In the genomic region with DNA sequence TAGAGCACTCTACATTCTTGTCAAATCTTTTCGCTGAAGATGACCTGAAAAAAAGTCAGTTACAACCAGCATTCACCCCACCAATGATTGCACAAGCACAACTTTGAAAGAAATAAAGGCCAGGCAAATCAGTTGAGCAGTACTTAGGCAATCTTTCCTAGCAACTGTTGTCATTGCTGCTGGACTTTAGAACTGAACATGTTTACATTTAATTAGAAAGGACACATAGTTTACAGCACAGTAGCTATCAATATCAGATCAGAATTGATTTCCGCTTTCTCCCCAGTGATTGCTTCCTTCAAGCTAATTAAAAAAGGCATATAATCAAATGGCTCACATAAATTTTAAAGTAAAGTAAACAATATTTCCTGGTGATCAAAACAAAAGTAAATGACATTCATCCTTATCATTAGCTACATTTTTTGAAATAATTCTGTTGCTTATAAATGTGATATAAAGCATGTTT, we compare ENCODE assay signal across 1 cellular context.
A peak's percentile ranks its signal among the peaks of the same experiment; 100 is the strongest.
TF ChIP-seq lines count a peak whose summit lies in the region.

No MANE protein-coding gene starts in this region.

TF ChIP-seq in HepG2, 621 proteins besides CTCF, POLR2A, EP300 and RAD21 (continued from another document and continues in another):
- TF ChIP-seq, protein P1, sequence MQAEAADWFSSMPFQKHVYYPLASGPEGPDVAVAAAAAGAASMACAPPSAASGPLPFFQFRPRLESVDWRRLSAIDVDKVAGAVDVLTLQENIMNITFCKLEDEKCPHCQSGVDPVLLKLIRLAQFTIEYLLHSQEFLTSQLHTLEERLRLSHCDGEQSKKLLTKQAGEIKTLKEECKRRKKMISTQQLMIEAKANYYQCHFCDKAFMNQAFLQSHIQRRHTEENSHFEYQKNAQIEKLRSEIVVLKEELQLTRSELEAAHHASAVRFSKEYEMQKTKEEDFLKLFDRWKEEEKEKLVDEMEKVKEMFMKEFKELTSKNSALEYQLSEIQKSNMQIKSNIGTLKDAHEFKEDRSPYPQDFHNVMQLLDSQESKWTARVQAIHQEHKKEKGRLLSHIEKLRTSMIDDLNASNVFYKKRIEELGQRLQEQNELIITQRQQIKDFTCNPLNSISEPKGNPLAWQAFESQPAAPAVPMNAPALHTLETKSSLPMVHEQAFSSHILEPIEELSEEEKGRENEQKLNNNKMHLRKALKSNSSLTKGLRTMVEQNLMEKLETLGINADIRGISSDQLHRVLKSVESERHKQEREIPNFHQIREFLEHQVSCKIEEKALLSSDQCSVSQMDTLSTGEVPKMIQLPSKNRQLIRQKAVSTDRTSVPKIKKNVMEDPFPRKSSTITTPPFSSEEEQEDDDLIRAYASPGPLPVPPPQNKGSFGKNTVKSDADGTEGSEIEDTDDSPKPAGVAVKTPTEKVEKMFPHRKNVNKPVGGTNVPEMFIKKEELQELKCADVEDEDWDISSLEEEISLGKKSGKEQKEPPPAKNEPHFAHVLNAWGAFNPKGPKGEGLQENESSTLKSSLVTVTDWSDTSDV (CRISPR knock-in tag; IDR thresholded peaks at IDR 0.05) = no peak
- TF ChIP-seq, protein P2, sequence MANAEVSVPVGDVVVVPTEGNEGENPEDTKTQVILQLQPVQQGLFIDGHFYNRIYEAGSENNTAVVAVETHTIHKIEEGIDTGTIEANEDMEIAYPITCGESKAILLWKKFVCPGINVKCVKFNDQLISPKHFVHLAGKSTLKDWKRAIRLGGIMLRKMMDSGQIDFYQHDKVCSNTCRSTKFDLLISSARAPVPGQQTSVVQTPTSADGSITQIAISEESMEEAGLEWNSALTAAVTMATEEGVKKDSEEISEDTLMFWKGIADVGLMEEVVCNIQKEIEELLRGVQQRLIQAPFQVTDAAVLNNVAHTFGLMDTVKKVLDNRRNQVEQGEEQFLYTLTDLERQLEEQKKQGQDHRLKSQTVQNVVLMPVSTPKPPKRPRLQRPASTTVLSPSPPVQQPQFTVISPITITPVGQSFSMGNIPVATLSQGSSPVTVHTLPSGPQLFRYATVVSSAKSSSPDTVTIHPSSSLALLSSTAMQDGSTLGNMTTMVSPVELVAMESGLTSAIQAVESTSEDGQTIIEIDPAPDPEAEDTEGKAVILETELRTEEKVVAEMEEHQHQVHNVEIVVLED (CRISPR knock-in tag; IDR thresholded peaks at IDR 0.05; ENCODE audit: borderline replicate concordance) = peak; percentile 75; the same call in 1 of the 2 replicates
- TF ChIP-seq, protein P3, sequence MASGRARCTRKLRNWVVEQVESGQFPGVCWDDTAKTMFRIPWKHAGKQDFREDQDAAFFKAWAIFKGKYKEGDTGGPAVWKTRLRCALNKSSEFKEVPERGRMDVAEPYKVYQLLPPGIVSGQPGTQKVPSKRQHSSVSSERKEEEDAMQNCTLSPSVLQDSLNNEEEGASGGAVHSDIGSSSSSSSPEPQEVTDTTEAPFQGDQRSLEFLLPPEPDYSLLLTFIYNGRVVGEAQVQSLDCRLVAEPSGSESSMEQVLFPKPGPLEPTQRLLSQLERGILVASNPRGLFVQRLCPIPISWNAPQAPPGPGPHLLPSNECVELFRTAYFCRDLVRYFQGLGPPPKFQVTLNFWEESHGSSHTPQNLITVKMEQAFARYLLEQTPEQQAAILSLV (CRISPR knock-in tag; IDR thresholded peaks at IDR 0.05; ENCODE audit: borderline replicate concordance) = no peak; the same call in 1 of the 2 replicates
- TF ChIP-seq NCOA5 (CRISPR knock-in tag; IDR thresholded peaks at IDR 0.05) = 0 out of 2 replicates have a peak, but pooled peaks have one; percentile 66
- no peak for TF ChIP-seq ZNF891 (CRISPR knock-in tag; IDR thresholded peaks at IDR 0.05)
- no peak; the same call in 1 of the 2 replicates for TF ChIP-seq MAZ (IDR thresholded peaks at IDR 0.05; ENCODE audit: borderline replicate concordance, low read depth, low read length)
- peak; percentile 95 for TF ChIP-seq MAZ (CRISPR knock-in tag; IDR thresholded peaks at IDR 0.05; ENCODE audit: low read depth)
- TF ChIP-seq CEBPG (CRISPR knock-in tag; IDR thresholded peaks at IDR 0.05) = peak; percentile 100
- peak; percentile 100 for TF ChIP-seq MIXL1 (CRISPR knock-in tag; IDR thresholded peaks at IDR 0.05)
- TF ChIP-seq, protein P4, sequence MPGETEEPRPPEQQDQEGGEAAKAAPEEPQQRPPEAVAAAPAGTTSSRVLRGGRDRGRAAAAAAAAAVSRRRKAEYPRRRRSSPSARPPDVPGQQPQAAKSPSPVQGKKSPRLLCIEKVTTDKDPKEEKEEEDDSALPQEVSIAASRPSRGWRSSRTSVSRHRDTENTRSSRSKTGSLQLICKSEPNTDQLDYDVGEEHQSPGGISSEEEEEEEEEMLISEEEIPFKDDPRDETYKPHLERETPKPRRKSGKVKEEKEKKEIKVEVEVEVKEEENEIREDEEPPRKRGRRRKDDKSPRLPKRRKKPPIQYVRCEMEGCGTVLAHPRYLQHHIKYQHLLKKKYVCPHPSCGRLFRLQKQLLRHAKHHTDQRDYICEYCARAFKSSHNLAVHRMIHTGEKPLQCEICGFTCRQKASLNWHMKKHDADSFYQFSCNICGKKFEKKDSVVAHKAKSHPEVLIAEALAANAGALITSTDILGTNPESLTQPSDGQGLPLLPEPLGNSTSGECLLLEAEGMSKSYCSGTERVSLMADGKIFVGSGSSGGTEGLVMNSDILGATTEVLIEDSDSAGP (CRISPR knock-in tag; IDR thresholded peaks at IDR 0.05; ENCODE audit: borderline replicate concordance) = peak; percentile 48; the same call in 1 of the 2 replicates
- 0 out of 2 replicates have a peak, but pooled peaks have one; percentile 78 for TF ChIP-seq ZNF766 (CRISPR knock-in tag; IDR thresholded peaks at IDR 0.05; ENCODE audit: borderline replicate concordance)
- TF ChIP-seq ZBTB8A (CRISPR knock-in tag; IDR thresholded peaks at IDR 0.05; ENCODE audit: borderline replicate concordance, low read depth) = no peak; the same call in 1 of the 2 replicates
- TF ChIP-seq, protein P5, sequence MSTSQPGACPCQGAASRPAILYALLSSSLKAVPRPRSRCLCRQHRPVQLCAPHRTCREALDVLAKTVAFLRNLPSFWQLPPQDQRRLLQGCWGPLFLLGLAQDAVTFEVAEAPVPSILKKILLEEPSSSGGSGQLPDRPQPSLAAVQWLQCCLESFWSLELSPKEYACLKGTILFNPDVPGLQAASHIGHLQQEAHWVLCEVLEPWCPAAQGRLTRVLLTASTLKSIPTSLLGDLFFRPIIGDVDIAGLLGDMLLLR (CRISPR knock-in tag; IDR thresholded peaks at IDR 0.05) = no peak
- TF ChIP-seq, protein P6, sequence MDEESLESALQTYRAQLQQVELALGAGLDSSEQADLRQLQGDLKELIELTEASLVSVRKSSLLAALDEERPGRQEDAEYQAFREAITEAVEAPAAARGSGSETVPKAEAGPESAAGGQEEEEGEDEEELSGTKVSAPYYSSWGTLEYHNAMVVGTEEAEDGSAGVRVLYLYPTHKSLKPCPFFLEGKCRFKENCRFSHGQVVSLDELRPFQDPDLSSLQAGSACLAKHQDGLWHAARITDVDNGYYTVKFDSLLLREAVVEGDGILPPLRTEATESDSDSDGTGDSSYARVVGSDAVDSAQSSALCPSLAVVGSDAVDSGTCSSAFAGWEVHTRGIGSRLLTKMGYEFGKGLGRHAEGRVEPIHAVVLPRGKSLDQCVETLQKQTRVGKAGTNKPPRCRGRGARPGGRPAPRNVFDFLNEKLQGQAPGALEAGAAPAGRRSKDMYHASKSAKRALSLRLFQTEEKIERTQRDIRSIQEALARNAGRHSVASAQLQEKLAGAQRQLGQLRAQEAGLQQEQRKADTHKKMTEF (CRISPR knock-in tag; IDR thresholded peaks at IDR 0.05) = peak; percentile 100
- no peak for TF ChIP-seq SRSF1 (optimal IDR thresholded peaks at IDR 0.05; ENCODE audit: low read depth, low read length)
- no peak; the same call in 1 of the 2 replicates for TF ChIP-seq KLF15 (CRISPR knock-in tag; IDR thresholded peaks at IDR 0.05; ENCODE audit: borderline replicate concordance)
- peak; percentile 99 for TF ChIP-seq MED13 (CRISPR knock-in tag; IDR thresholded peaks at IDR 0.05)
- no peak for TF ChIP-seq ZNF225 (CRISPR knock-in tag; IDR thresholded peaks at IDR 0.05)
- TF ChIP-seq, protein P7, sequence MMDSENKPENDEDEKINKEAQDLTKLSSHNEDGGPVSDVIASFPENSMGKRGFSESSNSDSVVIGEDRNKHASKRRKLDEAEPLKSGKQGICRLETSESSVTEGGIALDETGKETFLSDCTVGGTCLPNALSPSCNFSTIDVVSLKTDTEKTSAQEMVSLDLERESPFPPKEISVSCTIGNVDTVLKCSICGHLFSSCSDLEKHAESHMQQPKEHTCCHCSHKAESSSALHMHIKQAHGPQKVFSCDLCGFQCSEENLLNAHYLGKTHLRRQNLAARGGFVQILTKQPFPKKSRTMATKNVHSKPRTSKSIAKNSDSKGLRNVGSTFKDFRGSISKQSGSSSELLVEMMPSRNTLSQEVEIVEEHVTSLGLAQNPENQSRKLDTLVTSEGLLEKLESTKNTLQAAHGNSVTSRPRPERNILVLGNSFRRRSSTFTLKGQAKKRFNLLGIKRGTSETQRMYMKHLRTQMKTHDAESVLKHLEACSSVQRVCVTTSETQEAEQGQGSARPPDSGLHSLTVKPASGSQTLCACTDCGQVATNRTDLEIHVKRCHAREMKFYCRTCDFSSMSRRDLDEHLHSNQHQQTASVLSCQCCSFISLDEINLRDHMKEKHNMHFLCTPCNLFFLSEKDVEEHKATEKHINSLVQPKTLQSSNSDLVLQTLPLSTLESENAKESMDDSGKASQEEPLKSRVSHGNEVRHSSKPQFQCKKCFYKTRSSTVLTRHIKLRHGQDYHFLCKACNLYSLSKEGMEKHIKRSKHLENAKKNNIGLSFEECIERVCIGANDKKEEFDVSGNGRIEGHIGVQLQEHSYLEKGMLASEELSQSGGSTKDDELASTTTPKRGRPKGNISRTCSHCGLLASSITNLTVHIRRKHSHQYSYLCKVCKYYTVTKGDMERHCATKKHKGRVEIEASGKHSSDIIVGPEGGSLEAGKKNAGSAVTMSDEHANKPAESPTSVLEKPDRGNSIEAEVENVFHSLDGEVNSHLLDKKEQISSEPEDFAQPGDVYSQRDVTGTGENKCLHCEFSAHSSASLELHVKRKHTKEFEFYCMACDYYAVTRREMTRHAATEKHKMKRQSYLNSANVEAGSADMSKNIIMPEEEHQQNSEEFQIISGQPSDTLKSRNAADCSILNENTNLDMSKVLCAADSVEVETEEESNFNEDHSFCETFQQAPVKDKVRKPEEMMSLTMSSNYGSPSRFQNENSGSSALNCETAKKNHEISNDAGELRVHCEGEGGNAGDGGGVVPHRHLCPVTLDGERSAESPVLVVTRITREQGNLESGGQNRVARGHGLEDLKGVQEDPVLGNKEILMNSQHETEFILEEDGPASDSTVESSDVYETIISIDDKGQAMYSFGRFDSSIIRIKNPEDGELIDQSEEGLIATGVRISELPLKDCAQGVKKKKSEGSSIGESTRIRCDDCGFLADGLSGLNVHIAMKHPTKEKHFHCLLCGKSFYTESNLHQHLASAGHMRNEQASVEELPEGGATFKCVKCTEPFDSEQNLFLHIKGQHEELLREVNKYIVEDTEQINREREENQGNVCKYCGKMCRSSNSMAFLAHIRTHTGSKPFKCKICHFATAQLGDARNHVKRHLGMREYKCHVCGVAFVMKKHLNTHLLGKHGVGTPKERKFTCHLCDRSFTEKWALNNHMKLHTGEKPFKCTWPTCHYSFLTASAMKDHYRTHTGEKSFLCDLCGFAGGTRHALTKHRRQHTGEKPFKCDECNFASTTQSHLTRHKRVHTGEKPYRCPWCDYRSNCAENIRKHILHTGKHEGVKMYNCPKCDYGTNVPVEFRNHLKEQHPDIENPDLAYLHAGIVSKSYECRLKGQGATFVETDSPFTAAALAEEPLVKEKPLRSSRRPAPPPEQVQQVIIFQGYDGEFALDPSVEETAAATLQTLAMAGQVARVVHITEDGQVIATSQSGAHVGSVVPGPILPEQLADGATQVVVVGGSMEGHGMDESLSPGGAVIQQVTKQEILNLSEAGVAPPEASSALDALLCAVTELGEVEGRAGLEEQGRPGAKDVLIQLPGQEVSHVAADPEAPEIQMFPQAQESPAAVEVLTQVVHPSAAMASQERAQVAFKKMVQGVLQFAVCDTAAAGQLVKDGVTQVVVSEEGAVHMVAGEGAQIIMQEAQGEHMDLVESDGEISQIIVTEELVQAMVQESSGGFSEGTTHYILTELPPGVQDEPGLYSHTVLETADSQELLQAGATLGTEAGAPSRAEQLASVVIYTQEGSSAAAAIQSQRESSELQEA (CRISPR knock-in tag; IDR thresholded peaks at IDR 0.05; ENCODE audit: not compliant biosample characterization) = no peak
- peak; percentile 100 for TF ChIP-seq TBX2 (CRISPR knock-in tag; IDR thresholded peaks at IDR 0.05; ENCODE audit: borderline replicate concordance)
- TF ChIP-seq ZBTB42 (CRISPR knock-in tag; IDR thresholded peaks at IDR 0.05) = no peak
- TF ChIP-seq, protein P8, sequence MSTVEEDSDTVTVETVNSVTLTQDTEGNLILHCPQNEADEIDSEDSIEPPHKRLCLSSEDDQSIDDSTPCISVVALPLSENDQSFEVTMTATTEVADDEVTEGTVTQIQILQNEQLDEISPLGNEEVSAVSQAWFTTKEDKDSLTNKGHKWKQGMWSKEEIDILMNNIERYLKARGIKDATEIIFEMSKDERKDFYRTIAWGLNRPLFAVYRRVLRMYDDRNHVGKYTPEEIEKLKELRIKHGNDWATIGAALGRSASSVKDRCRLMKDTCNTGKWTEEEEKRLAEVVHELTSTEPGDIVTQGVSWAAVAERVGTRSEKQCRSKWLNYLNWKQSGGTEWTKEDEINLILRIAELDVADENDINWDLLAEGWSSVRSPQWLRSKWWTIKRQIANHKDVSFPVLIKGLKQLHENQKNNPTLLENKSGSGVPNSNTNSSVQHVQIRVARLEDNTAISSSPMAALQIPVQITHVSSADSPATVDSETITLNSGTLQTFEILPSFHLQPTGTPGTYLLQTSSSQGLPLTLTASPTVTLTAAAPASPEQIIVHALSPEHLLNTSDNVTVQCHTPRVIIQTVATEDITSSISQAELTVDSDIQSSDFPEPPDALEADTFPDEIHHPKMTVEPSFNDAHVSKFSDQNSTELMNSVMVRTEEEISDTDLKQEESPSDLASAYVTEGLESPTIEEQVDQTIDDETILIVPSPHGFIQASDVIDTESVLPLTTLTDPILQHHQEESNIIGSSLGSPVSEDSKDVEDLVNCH (CRISPR knock-in tag; IDR thresholded peaks at IDR 0.05) = no peak
- TF ChIP-seq GLI4 (CRISPR knock-in tag; IDR thresholded peaks at IDR 0.05; ENCODE audit: borderline replicate concordance) = peak; percentile 93; the same call in 1 of the 2 replicates
- TF ChIP-seq, protein P9, sequence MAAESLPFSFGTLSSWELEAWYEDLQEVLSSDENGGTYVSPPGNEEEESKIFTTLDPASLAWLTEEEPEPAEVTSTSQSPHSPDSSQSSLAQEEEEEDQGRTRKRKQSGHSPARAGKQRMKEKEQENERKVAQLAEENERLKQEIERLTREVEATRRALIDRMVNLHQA (CRISPR knock-in tag; IDR thresholded peaks at IDR 0.05) = peak; percentile 78; the same call in 1 of the 2 replicates
- TF ChIP-seq SKI (IDR thresholded peaks at IDR 0.05; ENCODE audit: partially characterized antibody) = peak; percentile 90
- TF ChIP-seq SIX1 (CRISPR knock-in tag; IDR thresholded peaks at IDR 0.05; ENCODE audit: borderline replicate concordance) = peak; percentile 90
- TF ChIP-seq, protein P10, sequence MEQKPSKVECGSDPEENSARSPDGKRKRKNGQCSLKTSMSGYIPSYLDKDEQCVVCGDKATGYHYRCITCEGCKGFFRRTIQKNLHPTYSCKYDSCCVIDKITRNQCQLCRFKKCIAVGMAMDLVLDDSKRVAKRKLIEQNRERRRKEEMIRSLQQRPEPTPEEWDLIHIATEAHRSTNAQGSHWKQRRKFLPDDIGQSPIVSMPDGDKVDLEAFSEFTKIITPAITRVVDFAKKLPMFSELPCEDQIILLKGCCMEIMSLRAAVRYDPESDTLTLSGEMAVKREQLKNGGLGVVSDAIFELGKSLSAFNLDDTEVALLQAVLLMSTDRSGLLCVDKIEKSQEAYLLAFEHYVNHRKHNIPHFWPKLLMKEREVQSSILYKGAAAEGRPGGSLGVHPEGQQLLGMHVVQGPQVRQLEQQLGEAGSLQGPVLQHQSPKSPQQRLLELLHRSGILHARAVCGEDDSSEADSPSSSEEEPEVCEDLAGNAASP (CRISPR knock-in tag; IDR thresholded peaks at IDR 0.05; ENCODE audit: borderline replicate concordance) = peak; percentile 99
- TF ChIP-seq ZKSCAN8 (CRISPR knock-in tag; IDR thresholded peaks at IDR 0.05; ENCODE audit: borderline replicate concordance) = peak; percentile 99
- TF ChIP-seq CHD2 (IDR thresholded peaks at IDR 0.05; ENCODE audit: low read depth, low read length) = no peak; the same call in 1 of the 2 replicates
- no peak for TF ChIP-seq HNRNPH1 (optimal IDR thresholded peaks at IDR 0.05; ENCODE audit: low read depth, low read length)
- TF ChIP-seq ZNF468 (CRISPR knock-in tag; IDR thresholded peaks at IDR 0.05) = no peak
